Comparison of ENCODE assay signal across 28 cellular contexts in genomic region chr5:6013496-6013895, GRCh38.
"Had no signal": no experiment of that assay in that cellular context is flagged by ENCODE, and none has a peak within 500 bp of the region (broad histone marks: within the 10 kb centered on the region; RNA-seq: fewer than 3 reads in every experiment).

No MANE protein-coding gene starts in this region.

- H3K4me2 ChIP-seq: neural progenitor cell, smooth muscle cell had no signal

- DNase-seq: natural killer cell; occipital lobe; ovary; posterior cingulate gyrus; psoas muscle; right cardiac atrium; spleen; stimulated activated CD4-positive, alpha-beta T cell treated with anti-CD3 and anti-CD28 coated beads, Interleukin-12 subunit alpha, Interleukin-12 subunit beta, amount 100 ng/mL, for 4 hours; stimulated activated CD4-positive, alpha-beta T cell treated with anti-CD3 and anti-CD28 coated beads, Interleukin-1b, Interleukin-23, amount 100 ng/mL, for 48 hours; stimulated activated CD4-positive, alpha-beta T cell treated with anti-CD3 and anti-CD28 coated beads, Interleukin-4, amount 100 ng/mL, for 1 hour; stimulated activated CD4-positive, alpha-beta T cell treated with anti-CD3 and anti-CD28 coated beads, Interleukin-4, amount 100 ng/mL, for 4 hours; stimulated activated CD8-positive, alpha-beta memory T cell treated with anti-CD3 and anti-CD28 coated beads, Interleukin-4, amount 100 ng/mL, for 48 hours; stimulated activated naive CD4-positive, alpha-beta T cell; stimulated activated naive CD8-positive, alpha-beta T cell treated with anti-CD3 and anti-CD28 coated beads, Interleukin-15, amount 100 ng/mL, for 72 hours; stimulated activated naive CD8-positive, alpha-beta T cell treated with anti-CD3 and anti-CD28 coated beads, Interleukin-15, Interleukin-2, amounts not matched to agents 100 U/mL and 50 U/mL, for 24 hours; substantia nigra; testis; tibial artery; transverse colon; upper lobe of right lung; uterus had no signal

- H3K4me1 ChIP-seq: neural progenitor cell, parathyroid adenoma, psoas muscle, spleen, suprapubic skin, testis, tibial artery, transverse colon, upper lobe of right lung, uterus had no signal

- H3K27ac ChIP-seq: neural progenitor cell, ovary, parathyroid adenoma, psoas muscle, skin epidermis, spleen, suprapubic skin, testis, tibial artery, transverse colon, upper lobe of right lung, uterus had no signal

- H3K9me3 ChIP-seq: ovary, psoas muscle, suprapubic skin, testis, tibial artery, transverse colon, upper lobe of right lung, uterus had no signal

- ATAC-seq: natural killer cell; psoas muscle; right cardiac atrium; sciatic nerve; stimulated activated memory B cell treated with anti-CD40 and anti-IgM and Interleukin-4, amounts not matched to agents 10 μg/mL and 1 μg/mL and 100 μg/mL, for 72 hours; stimulated activated naive CD8-positive, alpha-beta T cell treated with anti-CD3 and anti-CD28 coated beads, Interleukin-15, amount 100 ng/mL, for 72 hours; stimulated activated naive CD8-positive, alpha-beta T cell treated with anti-CD3 and anti-CD28 coated beads, Interleukin-15, Interleukin-2, amounts not matched to agents 100 U/mL and 50 U/mL, for 24 hours; upper lobe of right lung had no signal

- H3K4me3 ChIP-seq: neural progenitor cell, ovary, psoas muscle, skin epidermis, smooth muscle cell, spleen, suprapubic skin, testis, tibial artery, transverse colon, upper lobe of right lung, uterus had no signal

- H3K36me3 ChIP-seq: neural progenitor cell, ovary, spleen, suprapubic skin, tibial artery, transverse colon, upper lobe of right lung, uterus had no signal

- H3K27me3 ChIP-seq: neural progenitor cell, ovary, spleen, suprapubic skin, testis, tibial artery, transverse colon, upper lobe of right lung, uterus had no signal
